ENCODE assay signal across 16 cellular contexts in genomic region chr5:54471398-54471797, GRCh38. TPM values are rescaled to one million over a fixed set of nuclear protein-coding genes. Genes with fewer than 3 reads are reported as not detected.
DNase-seq lines count a peak whose midpoint lies in the region; ATAC-seq and TF ChIP-seq lines count a peak whose summit lies in the region.
"Had no signal": no experiment of that assay in that cellular context is flagged by ENCODE, and none has a peak within 500 bp of the region (broad histone marks: within the 10 kb centered on the region; RNA-seq: fewer than 3 reads in every experiment).

No MANE protein-coding gene starts in this region.

- H2BK120ac ChIP-seq in IMR-90 (ENCODE audit: low read depth, low read length) (no peak overlapping the region), mesenchymal stem cell (ENCODE audit: low read depth, low read length) (no peak overlapping the region)

- H4K91ac ChIP-seq in IMR-90 (ENCODE audit: insufficient read depth, low read depth, low read length) (no peak overlapping the region), mesenchymal stem cell (ENCODE audit: low read length) (no peak overlapping the region)

- no peak overlapping the region for H3K27ac Mint-ChIP-seq in naive thymus-derived CD8-positive, alpha-beta T cell
- H3K27ac Mint-ChIP-seq: CD4-positive, alpha-beta T cell had no signal

- dilution Hi-C loops in IMR-90 (cut with HindIII; ENCODE audit: low sequenced_read_pairs, unreplicated experiment): no loop called here

- TF ChIP-seq POLR2A in IMR-90 (IDR thresholded peaks at IDR 0.05; ENCODE audit: low read depth, low read length): no peak

- no peak overlapping the region for H2BK20ac ChIP-seq in IMR-90 (ENCODE audit: low read depth, low read length)

- H3K14ac ChIP-seq in IMR-90 (replicated peaks; ENCODE audit: low read depth, low read length) (no peak overlapping the region), mesenchymal stem cell (ENCODE audit: low read length in 2 of 2) (no peak overlapping the region)

- H2BK5ac ChIP-seq in IMR-90 (ENCODE audit: low read depth, low read length, poor library complexity, severe bottlenecking) (no peak overlapping the region), mesenchymal stem cell (ENCODE audit: low read depth, low read length, poor library complexity, severe bottlenecking) (no peak overlapping the region)

- H2BK15ac ChIP-seq in IMR-90 (ENCODE audit: low read depth, low read length): peak overlapping the region; percentile 55; the same call in 1 of the 3 replicates
- H2BK15ac ChIP-seq in mesenchymal stem cell (ENCODE audit: low read depth, poor library complexity, severe bottlenecking): no peak overlapping the region

- BruUV-seq in IMR-90 (replicated peaks; lab: Mats Ljungman, UMichigan): no TSS peak

- peaks cover 4% of the 10 kb centered on the region; the same call in 1 of the 2 replicates for H3K4me1 ChIP-seq in IMR-90 (ENCODE audit: control insufficient read depth, insufficient read depth, low read length)
- peaks cover 11% of the 10 kb centered on the region for H3K4me1 ChIP-seq in adipocyte (ENCODE audit: control insufficient read depth, insufficient read depth, low read length)
- no peaks in the 10 kb centered on the region for H3K4me1 ChIP-seq in mesenchymal stem cell (ENCODE audit: control insufficient read depth, insufficient read depth, low read depth, low read length)
- H3K4me1 ChIP-seq: BE2C, Caco-2, HAP-1 had no signal

- in situ Hi-C loops in IMR-90 (cut with MboI; ENCODE audit: low sequenced_read_pairs): no loop called here

- H3K4me3 Mint-ChIP-seq in naive thymus-derived CD8-positive, alpha-beta T cell: no peak overlapping the region
- H3K4me3 Mint-ChIP-seq: CD4-positive, alpha-beta T cell had no signal

- no peak overlapping the region for H3K56ac ChIP-seq in IMR-90 (ENCODE audit: extremely low read depth, insufficient read depth, low read length)

- H3K79me1 ChIP-seq in IMR-90 (ENCODE audit: low read depth in 1 of 2, low read length in 2 of 2) (no peaks in the 10 kb centered on the region), mesenchymal stem cell (replicated peaks; ENCODE audit: low read length, poor library complexity, severe bottlenecking) (no peaks in the 10 kb centered on the region)

- intact Hi-C loops in IMR-90 (cut with micrococcal nuclease): no loop called here

- no peak overlapping the region for H2AFZ ChIP-seq in IMR-90 (replicated peaks; ENCODE audit: low read length, poor library complexity)
- no peak overlapping the region for H2AFZ ChIP-seq in mesenchymal stem cell (ENCODE audit: low read depth, low read length)
- H2AFZ ChIP-seq: GM23248 had no signal

- H3K18ac ChIP-seq in IMR-90 (ENCODE audit: low read depth, low read length): no peak overlapping the region
- no peak overlapping the region for H3K18ac ChIP-seq in mesenchymal stem cell (ENCODE audit: low read depth in 1 of 2, low read length in 2 of 2)

- H3K4ac ChIP-seq in IMR-90 (ENCODE audit: low read depth, low read length): no peak overlapping the region
- H3K4ac ChIP-seq in mesenchymal stem cell (ENCODE audit: low read depth in 1 of 2, low read length in 2 of 2): no peak overlapping the region

- TF ChIP-seq CTCF in IMR-90 (conservative IDR thresholded peaks at IDR 0.05; ENCODE audit: low read depth, low read length) (no peak), RWPE1 (conservative IDR thresholded peaks at IDR 0.05; ENCODE audit: low read depth) (no peak)

- no peaks in the 10 kb centered on the region for H3K9me3 ChIP-seq in IMR-90 (ENCODE audit: control insufficient read depth, insufficient read depth, low read length)
- H3K9me3 ChIP-seq in adipocyte (ENCODE audit: control insufficient read depth, low read length): no peaks in the 10 kb centered on the region
- H3K9me3 ChIP-seq in mesenchymal stem cell (ENCODE audit: control insufficient read depth, low read length): no peaks in the 10 kb centered on the region
- H3K9me3 ChIP-seq: BE2C, HAP-1 had no signal

- H2BK12ac ChIP-seq in mesenchymal stem cell (ENCODE audit: low read length in 2 of 2): no peak overlapping the region

- H4K5ac ChIP-seq in IMR-90 (ENCODE audit: low read depth, low read length): no peak overlapping the region

- H3K4me2 ChIP-seq in IMR-90 (ENCODE audit: low read depth, low read length) (no peak overlapping the region), mesenchymal stem cell (ENCODE audit: low read length, poor library complexity, severe bottlenecking) (no peak overlapping the region)

- H3K27me3 ChIP-seq in IMR-90 (ENCODE audit: control insufficient read depth, insufficient read depth, low read length): no peaks in the 10 kb centered on the region
- no peaks in the 10 kb centered on the region for H3K27me3 ChIP-seq in adipocyte (replicated peaks; ENCODE audit: control insufficient read depth, insufficient read depth, low read length)
- H3K27me3 ChIP-seq in mesenchymal stem cell (ENCODE audit: control insufficient read depth in 1 of 2, insufficient read depth in 1 of 2, low read length in 2 of 2): peaks cover 0 to 3% of the 10 kb centered on the region in 2 experiments
- H3K27me3 ChIP-seq: BE2C had no signal

- no peaks in the 10 kb centered on the region for H4K20me1 ChIP-seq in IMR-90 (ENCODE audit: insufficient read depth, low read length)

- no peak overlapping the region for H4K8ac ChIP-seq in IMR-90 (ENCODE audit: low read depth in 2 of 2, low read length in 2 of 2)
- H4K8ac ChIP-seq in mesenchymal stem cell (ENCODE audit: low read length): no peak overlapping the region

- H3K36me3 Mint-ChIP-seq in naive thymus-derived CD8-positive, alpha-beta T cell: peaks cover 0 to 3% (median 0%) of the 10 kb centered on the region in 3 donors

- H2AK5ac ChIP-seq in IMR-90 (ENCODE audit: low read depth, low read length) (no peak overlapping the region), mesenchymal stem cell (ENCODE audit: low read length, severe bottlenecking) (no peak overlapping the region)

- H3K36me3 ChIP-seq in IMR-90 (ENCODE audit: control insufficient read depth, insufficient read depth, low read length) (no peaks in the 10 kb centered on the region), adipocyte (ENCODE audit: control insufficient read depth, insufficient read depth, low read length, severe bottlenecking) (no peaks in the 10 kb centered on the region), mesenchymal stem cell (ENCODE audit: control insufficient read depth in 1 of 2, insufficient read depth in 2 of 2, low read depth in 1 of 2, low read length in 2 of 2) (no peaks in the 10 kb centered on the region)
- H3K36me3 ChIP-seq: BE2C, HAP-1 had no signal

- no CpG with 5 or more reads among the region's 3 CpGs for WGBS in IMR-90 (ENCODE audit: extremely low coverage in 2 of 2, insufficient read length in 1 of 2), 2 experiments
- WGBS in mesenchymal stem cell: 60% methylated on average over 3 of the region's 3 CpGs

- peaks cover 3 to 8% (median 3%) of the 10 kb centered on the region in 4 donors for H3K4me1 Mint-ChIP-seq in naive thymus-derived CD8-positive, alpha-beta T cell

- no peak overlapping the region for H2AK9ac ChIP-seq in IMR-90 (replicated peaks; ENCODE audit: low read depth, low read length, poor library complexity)

- no peak for ATAC-seq in IMR-90 (ENCODE audit: low read depth)
- ATAC-seq in naive thymus-derived CD8-positive, alpha-beta T cell: no peak
- ATAC-seq in HG02870 (IDR thresholded peaks at IDR 0.05; ENCODE audit: unreplicated experiment): no peak

- no peak overlapping the region for H3K9ac ChIP-seq in IMR-90 (ENCODE audit: low read depth, low read length)
- peak overlapping the region; percentile 82 for H3K9ac ChIP-seq in adipocyte (ENCODE audit: low read length)
- H3K9ac ChIP-seq in mesenchymal stem cell (ENCODE audit: low read length): peak overlapping the region; percentile 90

- TF ChIP-seq RAD21 in IMR-90 (IDR thresholded peaks at IDR 0.05; ENCODE audit: low read length): no peak

- DNase-seq in IMR-90: no peak
- DNase-seq in OCI-M1 (lab: John Stamatoyannopoulos, UW): peak; percentile 77
- DNase-seq in adipocyte (ENCODE audit: low read depth): no peak
- no peak for DNase-seq in mesenchymal stem cell
- no peak for DNase-seq in naive thymus-derived CD8-positive, alpha-beta T cell
- no peak for DNase-seq in RWPE1 (ENCODE audit: low spot score)
- DNase-seq: ACHN; BE2C; C1 segment of cervical spinal cord; Caco-2; CD4-positive, alpha-beta T cell had no signal

- CTCF ChIA-PET in IMR-90 (lab: Yijun Ruan, JAX) (interaction anchor here (1.0 to 1.1 kb wide), 2 partner anchors 32 to 228 kb away, joined by 3 to 4 read pairs; no protein-coding TSS in a partner anchor), RWPE1 (lab: Yijun Ruan, JAX) (interaction anchor here (1.1 kb wide), 1 partner anchor 45 kb away, joined by 3 read pairs; no protein-coding TSS in a partner anchor)

- H3K4me3 ChIP-seq in IMR-90 (ENCODE audit: insufficient read depth, low read depth, low read length) (no peak overlapping the region), adipocyte (ENCODE audit: low read length) (no peak overlapping the region), mesenchymal stem cell (ENCODE audit: insufficient read depth in 1 of 2, low read depth in 1 of 2, low read length in 2 of 2) (no peak overlapping the region)
- H3K4me3 ChIP-seq: HAP-1 had no signal

- POLR2A ChIA-PET in IMR-90 (lab: Charles Lee; ENCODE audit: unreplicated experiment) (no interaction called here), RWPE1 (lab: Yijun Ruan, JAX; ENCODE audit: low non-redundant PET) (no interaction called here)
- POLR2A ChIA-PET in naive thymus-derived CD8-positive, alpha-beta T cell (lab: Charles Lee): interaction anchor here (0.6 kb wide), 1 partner anchor 923 kb away, joined by 3 read pairs; no protein-coding TSS in a partner anchor

- H3K9me1 ChIP-seq in IMR-90 (ENCODE audit: insufficient read depth, low read length): 0 out of 2 replicates have a peak, but pooled peaks cover 3% of the 10 kb centered on the region

- no peak overlapping the region for H3K27ac ChIP-seq in IMR-90 (ENCODE audit: insufficient read depth, low read length)
- H3K27ac ChIP-seq in mesenchymal stem cell (ENCODE audit: low read length, poor library complexity, severe bottlenecking): no peak overlapping the region
- no peak overlapping the region for H3K27ac ChIP-seq in RWPE1
- H3K27ac ChIP-seq: HL-60 had no signal

- H3K23ac ChIP-seq in IMR-90 (ENCODE audit: low read depth, low read length): no peak overlapping the region
- no peak overlapping the region for H3K23ac ChIP-seq in mesenchymal stem cell (ENCODE audit: low read length in 2 of 2)

- H3K27me3 Mint-ChIP-seq in naive thymus-derived CD8-positive, alpha-beta T cell: peaks cover 0 to 3% (median 2%) of the 10 kb centered on the region in 5 donors
- H3K27me3 Mint-ChIP-seq: CD4-positive, alpha-beta T cell had no signal

- H3K9me3 Mint-ChIP-seq in naive thymus-derived CD8-positive, alpha-beta T cell: peaks cover 0 to 2% (median 0%) of the 10 kb centered on the region in 9 donors
- H3K9me3 Mint-ChIP-seq: CD4-positive, alpha-beta T cell had no signal

RNA-seq across cellular contexts. Expression of gene HSPB3, which starts 15.9 kb away (rescaled TPM):
- 0.54 TPM in 1 of 2 replicates, not detected in the other for total RNA-seq in IMR-90 (2012; rRNA removed)
- 0.31 and 0.98 TPM in 2 replicates for polyA plus RNA-seq in IMR-90 (2012; rRNA removed)
- polyA plus RNA-seq in IMR-90 (2012; cell fraction: cytosol; rRNA removed): 0.56 and 0.67 TPM in 2 replicates
- 0.20 and 0.47 TPM in 2 replicates for polyA plus RNA-seq in IMR-90 (2012; cell fraction: nucleus; rRNA removed; ENCODE audit: low replicate concordance)
- 0.68 TPM for polyA plus RNA-seq in mesenchymal stem cell (2013, experiment 1 of 2)
- polyA plus RNA-seq in mesenchymal stem cell (2013, experiment 2 of 2): 0.59 TPM
- not detected for total RNA-seq in naive thymus-derived CD8-positive, alpha-beta T cell
- not detected for polyA plus RNA-seq in naive thymus-derived CD8-positive, alpha-beta T cell
- total RNA-seq: CD4-positive, alpha-beta T cell; HT1080 had no signal

RNA-seq across cellular contexts. Expression of gene SNX18, which starts 46.2 kb away (rescaled TPM):
- 50.0 and 67.8 TPM in 2 replicates for total RNA-seq in IMR-90 (2012; rRNA removed)
- polyA plus RNA-seq in IMR-90 (2012; rRNA removed): 31.2 and 40.1 TPM in 2 replicates
- polyA plus RNA-seq in IMR-90 (2012; cell fraction: cytosol; rRNA removed): 33.9 and 66.4 TPM in 2 replicates
- 17.8 and 42.7 TPM in 2 replicates for polyA plus RNA-seq in IMR-90 (2012; cell fraction: nucleus; rRNA removed; ENCODE audit: low replicate concordance)
- polyA plus RNA-seq in mesenchymal stem cell (2013, experiment 1 of 2): 21.6 TPM
- polyA plus RNA-seq in mesenchymal stem cell (2013, experiment 2 of 2): 22.4 TPM
- 10 to 100 TPM; 33.4 to 33.9 TPM for total RNA-seq in naive thymus-derived CD8-positive, alpha-beta T cell
- 1 to 10 TPM; 2.6 to 3.3 (median 3.2) TPM for polyA plus RNA-seq in naive thymus-derived CD8-positive, alpha-beta T cell
